Comparison of ENCODE assay signal across 1 cellular context in genomic region chr1:2230781-2231666, GRCh38.
TF ChIP-seq lines count a peak whose summit lies in the region.

No MANE protein-coding gene starts in this region.

TF ChIP-seq in HEK293, 187 proteins besides CTCF, POLR2A, EP300 and RAD21 (continued from another document and continues in another):
- TF ChIP-seq ZNF280D (tag by site-specific recombination; IDR thresholded peaks at IDR 0.05) (no peak), ZNF202 (tag by site-specific recombination; IDR thresholded peaks at IDR 0.05; ENCODE audit: borderline replicate concordance) (no peak), ZNF664 (tag by site-specific recombination; IDR thresholded peaks at IDR 0.05) (no peak), ZIC2 (tag by site-specific recombination; IDR thresholded peaks at IDR 0.05) (no peak), ZNF26 (tag by site-specific recombination; IDR thresholded peaks at IDR 0.05) (no peak), ATF2 (tag by site-specific recombination; IDR thresholded peaks at IDR 0.05; ENCODE audit: low read depth) (peak; percentile 15; the same call in 1 of the 2 replicates), OVOL3 (tag by site-specific recombination; IDR thresholded peaks at IDR 0.05) (no peak), ZNF426 (tag by site-specific recombination; IDR thresholded peaks at IDR 0.05) (no peak), ZBTB10 (tag by site-specific recombination; IDR thresholded peaks at IDR 0.05) (no peak), ZFHX2 (tag by site-specific recombination; conservative IDR thresholded peaks at IDR 0.05) (peak; percentile 23; the same call in 1 of the 2 replicates), ZNF580 (tag by site-specific recombination; IDR thresholded peaks at IDR 0.05) (no peak), ZNF16 (tag by site-specific recombination; IDR thresholded peaks at IDR 0.05; ENCODE audit: low read depth) (no peak), ZNF335 (tag by site-specific recombination; conservative IDR thresholded peaks at IDR 0.05) (peak; percentile 87), ZNF792 (tag by site-specific recombination; IDR thresholded peaks at IDR 0.05) (no peak), WT1 (tag by site-specific recombination; IDR thresholded peaks at IDR 0.05) (no peak), RBAK (tag by site-specific recombination; IDR thresholded peaks at IDR 0.05) (no peak), ZNF704 (tag by site-specific recombination; IDR thresholded peaks at IDR 0.05) (no peak), ZNF169 (tag by site-specific recombination; IDR thresholded peaks at IDR 0.05) (no peak), ZBTB1 (tag by site-specific recombination; IDR thresholded peaks at IDR 0.05) (no peak), AEBP2 (tag by site-specific recombination; IDR thresholded peaks at IDR 0.05; ENCODE audit: borderline replicate concordance) (no peak), PRDM4 (tag by site-specific recombination; IDR thresholded peaks at IDR 0.05) (no peak), FEZF1 (tag by site-specific recombination; IDR thresholded peaks at IDR 0.05) (no peak), ZNF692 (tag by site-specific recombination; IDR thresholded peaks at IDR 0.05) (peak; percentile 49), SCRT2 (tag by site-specific recombination; IDR thresholded peaks at IDR 0.05) (peak; percentile 95), ELK4 (IDR thresholded peaks at IDR 0.05; ENCODE audit: borderline replicate concordance, low read depth, low read length) (no peak), REST (tag by site-specific recombination; IDR thresholded peaks at IDR 0.05) (no peak), ZNF221 (tag by site-specific recombination; IDR thresholded peaks at IDR 0.05; ENCODE audit: borderline replicate concordance) (no peak), ZNF654 (tag by site-specific recombination; IDR thresholded peaks at IDR 0.05; ENCODE audit: low read depth) (no peak), ZNF660 (tag by site-specific recombination; IDR thresholded peaks at IDR 0.05) (no peak), ZNF585B (tag by site-specific recombination; IDR thresholded peaks at IDR 0.05) (no peak), KLF7 (tag by site-specific recombination; IDR thresholded peaks at IDR 0.05; ENCODE audit: borderline replicate concordance) (peak; percentile 11; the same call in 1 of the 2 replicates), ZNF610 (tag by site-specific recombination; IDR thresholded peaks at IDR 0.05; ENCODE audit: borderline replicate concordance) (no peak; the same call in 1 of the 2 replicates), ZFP3 (tag by site-specific recombination; IDR thresholded peaks at IDR 0.05; ENCODE audit: low read depth) (no peak), ZBTB17 (tag by site-specific recombination; IDR thresholded peaks at IDR 0.05) (no peak), ZNF324 (tag by site-specific recombination; IDR thresholded peaks at IDR 0.05) (no peak)
